Comparison of ENCODE assay signal across 20 cellular contexts in genomic region chr10:30115391-30116253, GRCh38. TPM values are rescaled to one million over a fixed set of nuclear protein-coding genes. Genes with fewer than 3 reads are reported as not detected.
DNase-seq lines count a peak whose midpoint lies in the region; FAIRE-seq and TF ChIP-seq lines count a peak whose summit lies in the region.
"Had no signal": no experiment of that assay in that cellular context is flagged by ENCODE, and none has a peak within 500 bp of the region (broad histone marks: within the 10 kb centered on the region; RNA-seq: fewer than 3 reads in every experiment).

No MANE protein-coding gene starts in this region.

- H3K4me1 Mint-ChIP-seq in astrocyte (ENCODE audit: low read depth, unreplicated experiment), result peaks cover 18% of the 10 kb centered on the region
- H3K4me1 Mint-ChIP-seq: naive thymus-derived CD8-positive, alpha-beta T cell had no signal

- no peaks in the 10 kb centered on the region for H3K9me3 ChIP-seq in astrocyte (ENCODE audit: insufficient read depth, low read depth, low read length)
- H3K9me3 ChIP-seq: gastrocnemius medialis, stomach had no signal

- peak overlapping the region; percentile 42 for H3K9ac ChIP-seq in astrocyte (ENCODE audit: low read length)
- no peak overlapping the region for H3K9ac ChIP-seq in rectal smooth muscle tissue (ENCODE audit: low read length)

- no peaks in the 10 kb centered on the region for H4K20me1 ChIP-seq in astrocyte (ENCODE audit: insufficient read depth, low read length)

- DNase-seq in HEK293T (ENCODE audit: extremely low spot score) (no peak), astrocyte (ENCODE audit: low read depth) (peak; percentile 58), iris pigment epithelial cell (ENCODE audit: low read depth) (peak; percentile 17), T1000 (lab: John Stamatoyannopoulos, UW) (no peak), posterior cingulate gyrus (no peak), DMS79 (lab: John Stamatoyannopoulos, UW) (no peak)
- DNase-seq in stimulated activated CD4-positive, alpha-beta T cell treated with anti-CD3 and anti-CD28 coated beads, Interleukin-4, amount 100 ng/mL, for 24 hours, result no peak
- DNase-seq: activated effector memory CD4-positive, alpha-beta T cell treated with anti-CD3 and anti-CD28 coated beads, Interleukin-2, amount 50 U/mL, for 16 hours; AML-193; aorta; effector memory CD4-positive, alpha-beta T cell; gastrocnemius medialis; naive thymus-derived CD8-positive, alpha-beta T cell; NCI-H226; PC-3; stomach; SW 1271; WERI-Rb-1 had no signal

- intact Hi-C loops in posterior cingulate gyrus (cut with DNase I), result no loop called here

- H3K4me2 ChIP-seq in astrocyte (ENCODE audit: low read length), result peak overlapping the region; percentile 82

- H3K36me3 Mint-ChIP-seq in astrocyte (ENCODE audit: low read depth, unreplicated experiment), result peaks cover 3% of the 10 kb centered on the region

- CTCF ChIA-PET in HEK293T (lab: Yijun Ruan, JAX), result no interaction called here

- H3K4me3 Mint-ChIP-seq in astrocyte (ENCODE audit: unreplicated experiment), result peak overlapping the region; percentile 76
- H3K4me3 Mint-ChIP-seq: naive thymus-derived CD8-positive, alpha-beta T cell had no signal

- peaks cover 2% of the 10 kb centered on the region for H3K27me3 Mint-ChIP-seq in astrocyte (ENCODE audit: low read depth, unreplicated experiment)

- TF ChIP-seq CTCF in astrocyte (IDR thresholded peaks at IDR 0.05; ENCODE audit: insufficient read depth, low read depth, low read length), result no peak

- peaks cover 9% of the 10 kb centered on the region for H3K27me3 ChIP-seq in astrocyte (ENCODE audit: insufficient read depth, low read length)
- no peaks in the 10 kb centered on the region for H3K27me3 ChIP-seq in rectal smooth muscle tissue (ENCODE audit: control insufficient read depth, insufficient read depth, low read length)
- H3K27me3 ChIP-seq: gastrocnemius medialis, stomach had no signal

- peaks cover 2% of the 10 kb centered on the region for H3K9me3 Mint-ChIP-seq in astrocyte (ENCODE audit: unreplicated experiment)

- POLR2A ChIA-PET in HEK293T (lab: Yijun Ruan, JAX), result interaction anchor here (0.9 kb wide), 1 partner anchor 11 kb away, joined by 3 read pairs; no protein-coding TSS in a partner anchor

- no peak overlapping the region for H3K27ac ChIP-seq in astrocyte (ENCODE audit: low read depth, low read length)
- peak overlapping the region; percentile 85 for H3K27ac ChIP-seq in rectal smooth muscle tissue (ENCODE audit: low read depth, low read length)
- H3K27ac ChIP-seq: gastrocnemius medialis, stomach, WERI-Rb-1 had no signal

- H3K4me3 ChIP-seq in astrocyte (ENCODE audit: insufficient read depth, low read depth, low read length), result peak overlapping the region; percentile 43
- peak overlapping the region; percentile 10 for H3K4me3 ChIP-seq in rectal smooth muscle tissue (ENCODE audit: low read length)
- H3K4me3 ChIP-seq: gastrocnemius medialis had no signal

- H3K36me3 ChIP-seq in astrocyte (ENCODE audit: insufficient read depth, low read length), result no peaks in the 10 kb centered on the region
- H3K36me3 ChIP-seq in rectal smooth muscle tissue (ENCODE audit: control insufficient read depth, insufficient read depth, low read length), result no peaks in the 10 kb centered on the region
- H3K36me3 ChIP-seq: gastrocnemius medialis, stomach, WERI-Rb-1 had no signal

- H3K79me2 ChIP-seq in astrocyte (ENCODE audit: insufficient read depth, low read length), result no peaks in the 10 kb centered on the region

- FAIRE-seq in astrocyte (lab: Jason Lieb, UNC), result no peak
- FAIRE-seq: HepG2 had no signal

- H2AFZ ChIP-seq in astrocyte (ENCODE audit: low read depth, low read length), result peak overlapping the region; percentile 53

- peaks cover 11% of the 10 kb centered on the region for H3K4me1 ChIP-seq in astrocyte (ENCODE audit: insufficient read depth, low read length)
- peaks cover 18% of the 10 kb centered on the region for H3K4me1 ChIP-seq in rectal smooth muscle tissue (ENCODE audit: control insufficient read depth, insufficient read depth, low read length)
- H3K4me1 ChIP-seq: stomach had no signal

- H3K27ac Mint-ChIP-seq in astrocyte (ENCODE audit: unreplicated experiment), result peak overlapping the region; percentile 75
- H3K27ac Mint-ChIP-seq: naive thymus-derived CD8-positive, alpha-beta T cell had no signal

TF ChIP-seq in HEK293T, 16 proteins besides CTCF, POLR2A, EP300 and RAD21:
- TF ChIP-seq ELF4 (IDR thresholded peaks at IDR 0.05), result no peak
- TF ChIP-seq, protein P1, sequence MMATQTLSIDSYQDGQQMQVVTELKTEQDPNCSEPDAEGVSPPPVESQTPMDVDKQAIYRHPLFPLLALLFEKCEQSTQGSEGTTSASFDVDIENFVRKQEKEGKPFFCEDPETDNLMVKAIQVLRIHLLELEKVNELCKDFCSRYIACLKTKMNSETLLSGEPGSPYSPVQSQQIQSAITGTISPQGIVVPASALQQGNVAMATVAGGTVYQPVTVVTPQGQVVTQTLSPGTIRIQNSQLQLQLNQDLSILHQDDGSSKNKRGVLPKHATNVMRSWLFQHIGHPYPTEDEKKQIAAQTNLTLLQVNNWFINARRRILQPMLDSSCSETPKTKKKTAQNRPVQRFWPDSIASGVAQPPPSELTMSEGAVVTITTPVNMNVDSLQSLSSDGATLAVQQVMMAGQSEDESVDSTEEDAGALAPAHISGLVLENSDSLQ (IDR thresholded peaks at IDR 0.05), result peak; percentile 59; the same call in 1 of the 2 replicates

RNA-seq across cellular contexts. Expression of gene JCAD, which starts 56.2 kb away (rescaled TPM):
- 27.3 and 29.0 TPM in 2 replicates for total RNA-seq in astrocyte
- total RNA-seq: naive thymus-derived CD8-positive, alpha-beta T cell had no signal

Comparison
In these comparisons a context has a peak if more than half of its experiments do, and no peak if none do; other contexts are left out.
1. DNase-seq: peak in astrocyte (single experiment) and iris pigment epithelial cell (single experiment); none in HEK293T (single experiment), T1000 (single experiment), posterior cingulate gyrus (0 of 10), stimulated activated CD4-positive, alpha-beta T cell treated with anti-CD3 and anti-CD28 coated beads, Interleukin-4, amount 100 ng/mL, for 24 hours (single experiment) and DMS79 (single experiment).